In genomic region chr6:75870389-75870788, GRCh38 we compare ENCODE assay signal across 28 cellular contexts.
"Had no signal": no experiment of that assay in that cellular context is flagged by ENCODE, and none has a peak within 500 bp of the region (broad histone marks: within the 10 kb centered on the region; RNA-seq: fewer than 3 reads in every experiment).

No MANE protein-coding gene starts in this region.

- H3K4me2 ChIP-seq: neural progenitor cell, smooth muscle cell had no signal

- H3K9ac ChIP-seq: neural progenitor cell had no signal

- H3K27me3 ChIP-seq: esophagus muscularis mucosa, gastroesophageal sphincter, neural progenitor cell, pancreas, suprapubic skin, tibial nerve, upper lobe of right lung had no signal

- DNase-seq: effector CD8-positive, alpha-beta T cell; glutamatergic neuron; immature natural killer cell; left cardiac atrium; left ventricle myocardium inferior; lower lobe of right lung; mesenchymal stem cell; midbrain; nucleus accumbens; pancreas; right cardiac atrium; stimulated activated CD4-positive, alpha-beta T cell treated with anti-CD3 and anti-CD28 coated beads, Interleukin-4, amount 100 ng/mL, for 1 hour; stimulated activated CD8-positive, alpha-beta memory T cell treated with anti-CD3 and anti-CD28 coated beads, Interleukin-4, amount 100 ng/mL, for 48 hours; stimulated activated naive CD8-positive, alpha-beta T cell treated with anti-CD3 and anti-CD28 coated beads, Interleukin-15, Interleukin-2, amounts not matched to agents 100 U/mL and 50 U/mL, for 24 hours; upper lobe of right lung had no signal

- ATAC-seq: gastroesophageal sphincter; left cardiac atrium; lower lobe of right lung; natural killer cell treated with Interleukin-12 subunit alpha and Interleukin-12 subunit beta and Interleukin-15 and Interleukin-18, amount 100 ng/mL, for 72 hours; pancreas; right cardiac atrium; stimulated activated effector memory CD8-positive, alpha-beta T cell treated with anti-CD3 and anti-CD28 coated beads, Interleukin-12 subunit alpha, Interleukin-12 subunit beta, amount 100 ng/mL, for 72 hours; stimulated activated naive CD8-positive, alpha-beta T cell treated with anti-CD3 and anti-CD28 coated beads, Interleukin-15, Interleukin-2, amounts not matched to agents 100 U/mL and 50 U/mL, for 24 hours; upper lobe of right lung had no signal

- H3K27ac ChIP-seq: epithelial cell of prostate, esophagus muscularis mucosa, gastroesophageal sphincter, left ventricle myocardium inferior, lower lobe of right lung, neural progenitor cell, pancreas, suprapubic skin, tibial nerve, upper lobe of right lung had no signal

- H3K27ac Mint-ChIP-seq: dendritic cell treated with granulocyte-macrophage colony-stimulating factor and Interleukin-4, amounts not matched to agents 40 ng/mL and 50 ng/mL, for 4 days; immature natural killer cell; natural killer cell treated with Interleukin-12 subunit alpha and Interleukin-12 subunit beta and Interleukin-15 and Interleukin-18, amount 100 ng/mL, for 72 hours; neural progenitor cell; progenitor cell of endocrine pancreas; stimulated activated effector memory CD8-positive, alpha-beta T cell treated with anti-CD3 and anti-CD28 coated beads, Interleukin-12 subunit alpha, Interleukin-12 subunit beta, amount 100 ng/mL, for 72 hours had no signal

- H2AFZ ChIP-seq: neural progenitor cell had no signal

- H3K9me3 ChIP-seq: esophagus muscularis mucosa, gastroesophageal sphincter, left ventricle myocardium inferior, lower lobe of right lung, pancreas, suprapubic skin, tibial nerve, upper lobe of right lung had no signal

- FAIRE-seq: keratinocyte had no signal

- H3K27me3 Mint-ChIP-seq: central memory CD8-positive, alpha-beta T cell; natural killer cell treated with Interleukin-12 subunit alpha and Interleukin-12 subunit beta and Interleukin-15 and Interleukin-18, amount 100 ng/mL, for 72 hours; progenitor cell of endocrine pancreas had no signal

- H3K4me1 ChIP-seq: esophagus muscularis mucosa, gastroesophageal sphincter, left ventricle myocardium inferior, lower lobe of right lung, neural progenitor cell, pancreas, suprapubic skin, tibial nerve, upper lobe of right lung had no signal

- H3K4me3 ChIP-seq: esophagus muscularis mucosa, gastroesophageal sphincter, left ventricle myocardium inferior, lower lobe of right lung, neural progenitor cell, pancreas, smooth muscle cell, suprapubic skin, tibial nerve, upper lobe of right lung had no signal

- H3K9me3 Mint-ChIP-seq: central memory CD8-positive, alpha-beta T cell; dendritic cell treated with granulocyte-macrophage colony-stimulating factor and Interleukin-4, amounts not matched to agents 40 ng/mL and 50 ng/mL, for 4 days; natural killer cell treated with Interleukin-12 subunit alpha and Interleukin-12 subunit beta and Interleukin-15 and Interleukin-18, amount 100 ng/mL, for 72 hours; neural progenitor cell; stimulated activated effector memory CD8-positive, alpha-beta T cell treated with anti-CD3 and anti-CD28 coated beads, Interleukin-12 subunit alpha, Interleukin-12 subunit beta, amount 100 ng/mL, for 72 hours had no signal

- H3K36me3 ChIP-seq: neural progenitor cell had no signal

- H3K4me3 Mint-ChIP-seq: central memory CD8-positive, alpha-beta T cell; dendritic cell treated with granulocyte-macrophage colony-stimulating factor and Interleukin-4, amounts not matched to agents 40 ng/mL and 50 ng/mL, for 4 days; immature natural killer cell; natural killer cell treated with Interleukin-12 subunit alpha and Interleukin-12 subunit beta and Interleukin-15 and Interleukin-18, amount 100 ng/mL, for 72 hours; neural progenitor cell; stimulated activated effector memory CD8-positive, alpha-beta T cell treated with anti-CD3 and anti-CD28 coated beads, Interleukin-12 subunit alpha, Interleukin-12 subunit beta, amount 100 ng/mL, for 72 hours had no signal

- H3K4me1 Mint-ChIP-seq: central memory CD8-positive, alpha-beta T cell; immature natural killer cell; stimulated activated effector memory CD8-positive, alpha-beta T cell treated with anti-CD3 and anti-CD28 coated beads, Interleukin-12 subunit alpha, Interleukin-12 subunit beta, amount 100 ng/mL, for 72 hours had no signal

- H3K36me3 Mint-ChIP-seq: neural progenitor cell had no signal
